9 cellular contexts compared by ENCODE assay signal in the genomic region with DNA sequence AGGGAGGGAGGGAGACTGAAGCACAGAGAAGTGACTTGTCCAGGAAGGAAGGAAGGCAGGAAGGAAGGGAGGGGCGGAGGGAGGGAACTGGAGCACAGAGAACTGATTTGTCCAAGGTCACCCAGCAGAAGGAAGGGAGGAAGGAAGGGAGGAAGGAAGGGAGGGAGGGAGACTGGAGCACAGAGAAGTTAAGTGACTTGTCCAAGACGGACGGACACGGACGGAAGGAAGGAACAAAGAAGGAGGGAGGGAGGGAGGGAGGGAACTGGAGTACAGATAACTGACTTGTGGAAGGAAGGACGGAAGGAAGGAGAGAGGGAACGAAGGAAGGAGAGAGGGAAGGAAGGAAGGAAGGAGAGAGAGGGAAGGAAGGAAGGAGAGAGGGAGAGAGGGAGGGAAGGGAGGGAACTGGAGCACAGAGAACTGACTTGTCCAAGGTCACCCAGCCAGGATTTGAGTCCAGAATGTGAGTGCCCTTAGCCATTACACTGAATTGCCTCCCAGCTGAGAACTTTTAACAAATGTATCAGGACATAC. TPM values are rescaled to one million over a fixed set of nuclear protein-coding genes. Genes with fewer than 3 reads are reported as not detected.
DNase-seq lines count a peak whose midpoint lies in the region; ATAC-seq and TF ChIP-seq lines count a peak whose summit lies in the region.
"Had no signal": no experiment of that assay in that cellular context is flagged by ENCODE, and none has a peak within 500 bp of the region (broad histone marks: within the 10 kb centered on the region; RNA-seq: fewer than 3 reads in every experiment).

No MANE protein-coding gene starts in this region.

- H3K4me3 ChIP-seq in SK-N-MC: peak overlapping the region; percentile 100
- H3K4me3 ChIP-seq in transverse colon: peak overlapping the region in 3 of 4 donors; percentile 65 to 79 (median 70)

- DNase-seq in activated naive CD4-positive, alpha-beta T cell treated with anti-CD3 and anti-CD28 coated beads for 36 hours: no peak
- DNase-seq in activated naive CD4-positive, alpha-beta T cell treated with anti-CD3 and anti-CD28 coated beads, Interleukin-2, amount 50 U/mL, for 72 hours (ENCODE audit: low spot score in 2 of 2): no peak
- DNase-seq in SK-N-MC (ENCODE audit: low read depth, low spot score) (no peak), glomerular visceral epithelial cell (ENCODE audit: extremely low spot score) (peak; percentile 29), transverse colon (peak; percentile 66), HPDE6-E6E7 (ENCODE audit: extremely low spot score) (no peak), immature natural killer cell (no peak)
- DNase-seq: NCI-H226 had no signal

- intact Hi-C loops in activated naive CD4-positive, alpha-beta T cell treated with anti-CD3 and anti-CD28 coated beads for 36 hours (cut with micrococcal nuclease): loop anchor here (5.0 kb wide), 4 partner anchors 70 to 1780 kb away; a partner anchor contains a TSS
- intact Hi-C loops in transverse colon (cut with DNase I; ENCODE audit: low total_unique reads): no loop called here

- CTCF ChIA-PET in activated naive CD4-positive, alpha-beta T cell treated with anti-CD3 and anti-CD28 coated beads for 36 hours (lab: Charles Lee): interaction anchor here (1.2 kb wide), 1 partner anchor 14 kb away, joined by 3 read pairs; no protein-coding TSS in a partner anchor

- peaks cover 0 to 40% (median 4%) of the 10 kb centered on the region in 4 donors for H3K4me1 ChIP-seq in transverse colon

- H3K9me3 ChIP-seq in SK-N-MC (ENCODE audit: low read depth, low read length) (no peaks in the 10 kb centered on the region), transverse colon (no peaks in the 10 kb centered on the region)

- no peak for TF ChIP-seq CTCF in transverse colon (IDR thresholded peaks at IDR 0.05)

- H3K27me3 ChIP-seq in transverse colon: no peaks in the 10 kb centered on the region

- 19 to 29% methylated on average over 7 of the region's 7 CpGs for WGBS in transverse colon (ENCODE audit: low coverage in 1 of 2), 2 donors

- peak overlapping the region; percentile 74 for H3K9ac ChIP-seq in SK-N-MC (ENCODE audit: insufficient read length)

- H3K9me3 Mint-ChIP-seq in activated naive CD4-positive, alpha-beta T cell treated with anti-CD3 and anti-CD28 coated beads for 36 hours: no peaks in the 10 kb centered on the region
- H3K9me3 Mint-ChIP-seq in activated naive CD4-positive, alpha-beta T cell treated with anti-CD3 and anti-CD28 coated beads, Interleukin-2, amount 50 U/mL, for 72 hours: no peaks in the 10 kb centered on the region
- H3K9me3 Mint-ChIP-seq in immature natural killer cell: no peaks in the 10 kb centered on the region

- H3K4me1 Mint-ChIP-seq in activated naive CD4-positive, alpha-beta T cell treated with anti-CD3 and anti-CD28 coated beads for 36 hours (ENCODE audit: low read depth): peaks cover 21% of the 10 kb centered on the region
- H3K4me1 Mint-ChIP-seq in immature natural killer cell: peaks cover 20 to 22% of the 10 kb centered on the region in 2 donors

- H3K36me3 ChIP-seq in SK-N-MC (ENCODE audit: insufficient read depth, low read length) (no peaks in the 10 kb centered on the region), transverse colon (no peaks in the 10 kb centered on the region)

- H3K27ac ChIP-seq in SK-N-MC: peak overlapping the region; percentile 82
- H3K27ac ChIP-seq in transverse colon: peak overlapping the region; percentile 85 to 89 (median 86)

- ATAC-seq in activated naive CD4-positive, alpha-beta T cell treated with anti-CD3 and anti-CD28 coated beads, Interleukin-2, amount 50 U/mL, for 72 hours: no peak
- no peak for ATAC-seq in GM21447 (IDR thresholded peaks at IDR 0.05; ENCODE audit: unreplicated experiment)

- H3K4me3 Mint-ChIP-seq in activated naive CD4-positive, alpha-beta T cell treated with anti-CD3 and anti-CD28 coated beads for 36 hours: peak overlapping the region; percentile 41
- H3K4me3 Mint-ChIP-seq in immature natural killer cell: peak overlapping the region in 2 of 5 donors; percentile 30 to 43

- no peak overlapping the region for H3K27ac Mint-ChIP-seq in activated naive CD4-positive, alpha-beta T cell treated with anti-CD3 and anti-CD28 coated beads for 36 hours
- no peak overlapping the region for H3K27ac Mint-ChIP-seq in activated naive CD4-positive, alpha-beta T cell treated with anti-CD3 and anti-CD28 coated beads, Interleukin-2, amount 50 U/mL, for 72 hours
- H3K27ac Mint-ChIP-seq in immature natural killer cell: no peak overlapping the region

- TF ChIP-seq EP300 in transverse colon (IDR thresholded peaks at IDR 0.05; ENCODE audit: low read depth): no peak

- H3K36me3 Mint-ChIP-seq in activated naive CD4-positive, alpha-beta T cell treated with anti-CD3 and anti-CD28 coated beads for 36 hours (ENCODE audit: low read depth): peaks cover 8% of the 10 kb centered on the region
- peaks cover 12 to 24% of the 10 kb centered on the region in 2 donors for H3K36me3 Mint-ChIP-seq in activated naive CD4-positive, alpha-beta T cell treated with anti-CD3 and anti-CD28 coated beads, Interleukin-2, amount 50 U/mL, for 72 hours
- no peaks in the 10 kb centered on the region for H3K36me3 Mint-ChIP-seq in immature natural killer cell

- TF ChIP-seq POLR2A in transverse colon (IDR thresholded peaks at IDR 0.05): no peak

- H3K27me3 Mint-ChIP-seq in activated naive CD4-positive, alpha-beta T cell treated with anti-CD3 and anti-CD28 coated beads for 36 hours (ENCODE audit: low read depth): no peaks in the 10 kb centered on the region
- H3K27me3 Mint-ChIP-seq in immature natural killer cell (ENCODE audit: low read depth in 3 of 3): peaks cover 3 to 9% (median 7%) of the 10 kb centered on the region in 3 donors

- in situ Hi-C loops in transverse colon (cut with MboI; ENCODE audit: low pct_ligation_motif_present in 1 of 4, low pct_unique_long_range_greater_than_20kb in 1 of 4, low sequenced_read_pairs in 3 of 4): no loop called here

RNA-seq across cellular contexts. Expression of a gene that starts 1.5 kb away (rescaled TPM):
- 10 to 100 TPM; 18.2 to 20.5 TPM for total RNA-seq in activated naive CD4-positive, alpha-beta T cell treated with anti-CD3 and anti-CD28 coated beads for 36 hours
- 10 to 100 TPM; 11.7 to 27.0 TPM for total RNA-seq in activated naive CD4-positive, alpha-beta T cell treated with anti-CD3 and anti-CD28 coated beads, Interleukin-2, amount 50 U/mL, for 72 hours
- total RNA-seq in transverse colon: 10 to 100 TPM in 3 of 4 donors, 1 to 10 TPM in 1; 2.2 to 29.2 (median 18.8) TPM
- 1 to 10 TPM in 2 of 3 donors, under 1 TPM in 1; 0.19 to 3.9 (median 3.0) TPM for polyA plus RNA-seq in immature natural killer cell

Comparison
In these comparisons a context has a peak if more than half of its experiments do, and no peak if none do; other contexts are left out.
1. DNase-seq: peak in glomerular visceral epithelial cell (single experiment) and transverse colon (single experiment); none in activated naive CD4-positive, alpha-beta T cell treated with anti-CD3 and anti-CD28 coated beads for 36 hours (single experiment), activated naive CD4-positive, alpha-beta T cell treated with anti-CD3 and anti-CD28 coated beads, Interleukin-2, amount 50 U/mL, for 72 hours (0 of 2), SK-N-MC (single experiment), HPDE6-E6E7 (single experiment) and immature natural killer cell (0 of 3).